23 cellular contexts compared by ENCODE assay signal in genomic region chr18:26862084-26862483, GRCh38. TPM values are rescaled to one million over a fixed set of nuclear protein-coding genes. Genes with fewer than 3 reads are reported as not detected.
"Had no signal": no experiment of that assay in that cellular context is flagged by ENCODE, and none has a peak within 500 bp of the region (broad histone marks: within the 10 kb centered on the region; RNA-seq: fewer than 3 reads in every experiment).

No MANE protein-coding gene starts in this region.

- H3K4me3 Mint-ChIP-seq: natural killer cell; stimulated activated effector memory CD8-positive, alpha-beta T cell treated with anti-CD3 and anti-CD28 coated beads, Interleukin-12 subunit alpha, Interleukin-12 subunit beta, amount 100 ng/mL, for 72 hours had no signal

- H3K27ac Mint-ChIP-seq: natural killer cell; stimulated activated effector memory CD8-positive, alpha-beta T cell treated with anti-CD3 and anti-CD28 coated beads, Interleukin-12 subunit alpha, Interleukin-12 subunit beta, amount 100 ng/mL, for 72 hours had no signal

- H3K36me3 ChIP-seq: heart left ventricle, right lobe of liver, suprapubic skin, tibial artery, upper lobe of left lung, vagina had no signal

- H3K9me3 Mint-ChIP-seq: stimulated activated effector memory CD8-positive, alpha-beta T cell treated with anti-CD3 and anti-CD28 coated beads, Interleukin-12 subunit alpha, Interleukin-12 subunit beta, amount 100 ng/mL, for 72 hours had no signal

- ATAC-seq: esophagus mucosa; heart left ventricle; natural killer cell; psoas muscle; right lobe of liver; stimulated activated effector memory CD8-positive, alpha-beta T cell treated with anti-CD3 and anti-CD28 coated beads, Interleukin-12 subunit alpha, Interleukin-12 subunit beta, amount 100 ng/mL, for 72 hours; stimulated activated naive CD8-positive, alpha-beta T cell treated with anti-CD3 and anti-CD28 coated beads, Interleukin-15, Interleukin-2, amounts not matched to agents 100 U/mL and 50 U/mL, for 24 hours had no signal

- H3K27ac ChIP-seq: coronary artery, psoas muscle, right lobe of liver, suprapubic skin, tibial artery, upper lobe of left lung, vagina had no signal

- DNase-seq: effector CD8-positive, alpha-beta T cell; heart left ventricle; hippocampal formation; natural killer cell; psoas muscle; retina; right lobe of liver; stimulated activated CD4-positive, alpha-beta T cell treated with anti-CD3 and anti-CD28 coated beads, Interleukin-4, amount 100 ng/mL, for 1 hour; stimulated activated CD8-positive, alpha-beta memory T cell treated with anti-CD3 and anti-CD28 coated beads, Interleukin-4, amount 100 ng/mL, for 48 hours; stimulated activated naive CD8-positive, alpha-beta T cell treated with anti-CD3 and anti-CD28 coated beads, Interleukin-15, Interleukin-2, amounts not matched to agents 100 U/mL and 50 U/mL, for 24 hours; tibial artery; upper lobe of left lung had no signal

- H3K79me2 ChIP-seq: parathyroid adenoma had no signal

- H3K4me3 ChIP-seq: coronary artery, psoas muscle, right lobe of liver, tibial artery, vagina had no signal

- H3K9me3 ChIP-seq: heart left ventricle, psoas muscle, right lobe of liver, suprapubic skin, tibial artery, upper lobe of left lung, vagina had no signal

- H3K36me3 Mint-ChIP-seq: natural killer cell; stimulated activated effector memory CD8-positive, alpha-beta T cell treated with anti-CD3 and anti-CD28 coated beads, Interleukin-12 subunit alpha, Interleukin-12 subunit beta, amount 100 ng/mL, for 72 hours had no signal

- H3K4me1 Mint-ChIP-seq: natural killer cell; stimulated activated effector memory CD8-positive, alpha-beta T cell treated with anti-CD3 and anti-CD28 coated beads, Interleukin-12 subunit alpha, Interleukin-12 subunit beta, amount 100 ng/mL, for 72 hours had no signal

- H3K27me3 ChIP-seq: right lobe of liver, vagina had no signal

- H3K9ac ChIP-seq: parathyroid adenoma had no signal

- H3K4me1 ChIP-seq: right lobe of liver had no signal

RNA-seq across cellular contexts. Expression of gene AQP4, which starts 3.4 kb away (rescaled TPM):
- total RNA-seq: dermis microvascular lymphatic vessel endothelial cell, fibroblast of lung, glomerular endothelial cell, myocyte, natural killer cell, omental fat pad had no signal
- polyA plus RNA-seq: fibroblast of lung had no signal
